ENCODE assay signal across 14 cellular contexts in the genomic region with DNA sequence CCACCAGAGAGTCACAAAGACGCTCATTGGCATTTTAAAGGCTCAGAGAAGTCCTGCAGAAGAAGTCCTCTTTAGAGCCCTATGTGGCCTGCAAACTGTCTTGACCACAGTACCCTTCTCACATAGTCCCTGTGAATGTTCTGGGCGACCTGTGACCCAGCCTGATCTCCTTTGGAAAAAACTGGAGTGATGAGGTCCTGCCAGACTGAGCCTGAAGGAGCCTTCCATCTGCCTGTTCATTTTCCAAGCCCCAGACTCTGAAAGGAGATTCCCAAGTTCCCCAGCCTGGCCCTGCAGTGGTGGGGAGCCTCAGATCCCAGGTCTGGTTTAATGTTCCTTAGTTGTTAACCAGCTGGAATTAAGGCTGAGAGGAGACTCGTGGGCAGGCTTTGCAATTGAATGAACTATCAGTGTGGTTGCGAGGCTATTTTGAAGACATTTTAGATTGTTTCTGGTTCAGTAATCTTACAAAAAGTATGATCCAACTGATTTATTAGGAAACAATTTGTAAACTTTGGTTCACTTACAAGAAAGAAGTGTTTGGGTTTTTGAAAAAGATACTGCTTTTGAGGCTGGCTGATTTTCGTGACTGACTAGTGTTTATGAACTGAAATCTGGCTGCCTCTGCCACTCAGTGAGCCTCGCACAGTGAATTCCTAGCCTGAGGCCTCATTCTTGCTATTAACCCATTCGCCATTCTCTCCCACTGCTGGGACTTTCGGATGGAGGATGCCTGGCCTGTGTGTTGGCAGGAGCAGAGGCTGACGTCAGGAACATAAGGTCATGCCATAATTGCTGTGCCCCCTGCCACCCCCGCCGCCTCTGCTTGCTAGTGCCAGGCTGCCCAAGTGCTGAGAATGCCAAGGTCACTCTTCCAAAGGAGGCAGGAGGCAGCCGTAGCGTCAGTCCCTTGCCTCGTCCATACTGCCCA.
A peak's percentile ranks its signal among the peaks of the same experiment; 100 is the strongest.
DNase-seq lines count a peak whose midpoint lies in the region; ATAC-seq, FAIRE-seq and TF ChIP-seq lines count a peak whose summit lies in the region.
"Had no signal": no experiment of that assay in that cellular context is flagged by ENCODE, and none has a peak within 500 bp of the region (broad histone marks: within the 10 kb centered on the region; RNA-seq: fewer than 3 reads in every experiment).

No MANE protein-coding gene starts in this region.

- no peak overlapping the region for H3K27ac ChIP-seq in astrocyte (ENCODE audit: low read depth, low read length)
- H3K27ac ChIP-seq in heart right ventricle: peak overlapping the region; percentile 21 to 84 (median 63)
- H3K27ac ChIP-seq: cardiac muscle cell, thyroid gland had no signal

- H4K20me1 ChIP-seq in astrocyte (ENCODE audit: insufficient read depth, low read length): no peaks in the 10 kb centered on the region

- H3K27me3 ChIP-seq in astrocyte (ENCODE audit: insufficient read depth, low read length) (no peaks in the 10 kb centered on the region), heart right ventricle (no peaks in the 10 kb centered on the region)
- H3K27me3 ChIP-seq: cardiac muscle cell, thyroid gland had no signal

- H3K36me3 ChIP-seq in astrocyte (ENCODE audit: insufficient read depth, low read length): no peaks in the 10 kb centered on the region
- H3K36me3 ChIP-seq in heart right ventricle: no peaks in the 10 kb centered on the region
- H3K36me3 ChIP-seq: cardiac muscle cell, thyroid gland had no signal

- FAIRE-seq in astrocyte (lab: Jason Lieb, UNC): peak; percentile 74

- peaks cover 6% of the 10 kb centered on the region for H3K4me1 ChIP-seq in astrocyte (ENCODE audit: insufficient read depth, low read length)
- H3K4me1 ChIP-seq in heart right ventricle: peaks cover 15 to 97% (median 68%) of the 10 kb centered on the region in 9 donors

- in situ Hi-C loops in Caki2 (cut with HindIII; ENCODE audit: low pct_unique_long_range_greater_than_20kb, low sequenced_read_pairs): no loop called here

- no peak overlapping the region for H3K4me3 Mint-ChIP-seq in astrocyte (ENCODE audit: unreplicated experiment)
- H3K4me3 Mint-ChIP-seq: CD8-positive, alpha-beta memory T cell; T-helper 2 cell treated with Interferon-gamma antibody and Interleukin-4, amounts not matched to agents 5 μg/mL and 100 μg/mL, for 36 hours had no signal

- peak; percentile 40 to 83 (median 76) for ATAC-seq in heart right ventricle
- peak; percentile 66 for ATAC-seq in sciatic nerve
- no peak for ATAC-seq in GM21723 (IDR thresholded peaks at IDR 0.05; ENCODE audit: unreplicated experiment)

- no peak for TF ChIP-seq CTCF in astrocyte (IDR thresholded peaks at IDR 0.05; ENCODE audit: insufficient read depth, low read depth, low read length)
- no peak for TF ChIP-seq CTCF in heart right ventricle (IDR thresholded peaks at IDR 0.05)

- intact Hi-C loops in heart right ventricle (cut with DNase I): loop anchor here in 1 of 10 donors (10.0 kb wide), 1 partner anchor 283 kb away; no protein-coding TSS in a partner anchor
- intact Hi-C loops in sciatic nerve (cut with DNase I): no loop called here

- H3K27me3 Mint-ChIP-seq in astrocyte (ENCODE audit: low read depth, unreplicated experiment): peaks cover 41% of the 10 kb centered on the region

- no peak overlapping the region for H2AFZ ChIP-seq in astrocyte (ENCODE audit: low read depth, low read length)

- no peak overlapping the region for H3K9ac ChIP-seq in astrocyte (ENCODE audit: low read length)

- no peak overlapping the region for H3K27ac Mint-ChIP-seq in astrocyte (ENCODE audit: unreplicated experiment)
- H3K27ac Mint-ChIP-seq: T-helper 2 cell treated with Interferon-gamma antibody and Interleukin-4, amounts not matched to agents 5 μg/mL and 100 μg/mL, for 36 hours had no signal

- DNase-seq in Caki2 (ENCODE audit: low read depth) (peak; percentile 44), astrocyte (ENCODE audit: low read depth) (peak; percentile 71), heart right ventricle (peak; percentile 68 to 71), sciatic nerve (ENCODE audit: low spot score) (no peak), ureter (ENCODE audit: low spot score) (no peak), SKM-1 (lab: John Stamatoyannopoulos, UW; ENCODE audit: unreplicated experiment) (no peak)
- no peak for DNase-seq in stimulated activated CD8-positive, alpha-beta memory T cell treated with anti-CD3 and anti-CD28 coated beads, Interleukin-4, amount 100 ng/mL, for 48 hours
- DNase-seq: CD8-positive, alpha-beta memory T cell; NCI-H1436 treated with DMSO at 0.1 percent for 48 hours; stimulated activated CD4-positive, alpha-beta T cell treated with anti-CD3 and anti-CD28 coated beads, Interleukin-4, amount 100 ng/mL, for 24 hours; thyroid gland had no signal

- H3K4me2 ChIP-seq in astrocyte (ENCODE audit: low read length): no peak overlapping the region

- no peak overlapping the region for H3K4me3 ChIP-seq in astrocyte (ENCODE audit: insufficient read depth, low read depth, low read length)
- no peak overlapping the region for H3K4me3 ChIP-seq in heart right ventricle
- H3K4me3 ChIP-seq: cardiac muscle cell, thyroid gland had no signal

- peaks cover 5% of the 10 kb centered on the region for H3K36me3 Mint-ChIP-seq in astrocyte (ENCODE audit: low read depth, unreplicated experiment)
- H3K36me3 Mint-ChIP-seq: CD8-positive, alpha-beta memory T cell had no signal

- no peaks in the 10 kb centered on the region for H3K4me1 Mint-ChIP-seq in astrocyte (ENCODE audit: low read depth, unreplicated experiment)
- H3K4me1 Mint-ChIP-seq: CD8-positive, alpha-beta memory T cell had no signal

- no peaks in the 10 kb centered on the region for H3K9me3 Mint-ChIP-seq in astrocyte (ENCODE audit: unreplicated experiment)
- H3K9me3 Mint-ChIP-seq: CD8-positive, alpha-beta memory T cell; T-helper 2 cell treated with Interferon-gamma antibody and Interleukin-4, amounts not matched to agents 5 μg/mL and 100 μg/mL, for 36 hours had no signal

- WGBS in heart right ventricle, 2 donors: 53 to 64% methylated on average over 14 of the region's 14 CpGs

- H3K79me2 ChIP-seq in astrocyte (ENCODE audit: insufficient read depth, low read length): no peaks in the 10 kb centered on the region

- no peaks in the 10 kb centered on the region for H3K9me3 ChIP-seq in astrocyte (ENCODE audit: insufficient read depth, low read depth, low read length)
- H3K9me3 ChIP-seq in heart right ventricle: no peaks in the 10 kb centered on the region
- H3K9me3 ChIP-seq: thyroid gland had no signal

Comparison
In these comparisons a context has a peak if more than half of its experiments do, and no peak if none do; other contexts are left out.
1. DNase-seq: peak in Caki2 (single experiment), astrocyte (single experiment) and heart right ventricle (2 of 2); none in sciatic nerve (single experiment), ureter (single experiment), stimulated activated CD8-positive, alpha-beta memory T cell treated with anti-CD3 and anti-CD28 coated beads, Interleukin-4, amount 100 ng/mL, for 48 hours (single experiment) and SKM-1 (single experiment).